13 cellular contexts compared by ENCODE assay signal in the genomic region with DNA sequence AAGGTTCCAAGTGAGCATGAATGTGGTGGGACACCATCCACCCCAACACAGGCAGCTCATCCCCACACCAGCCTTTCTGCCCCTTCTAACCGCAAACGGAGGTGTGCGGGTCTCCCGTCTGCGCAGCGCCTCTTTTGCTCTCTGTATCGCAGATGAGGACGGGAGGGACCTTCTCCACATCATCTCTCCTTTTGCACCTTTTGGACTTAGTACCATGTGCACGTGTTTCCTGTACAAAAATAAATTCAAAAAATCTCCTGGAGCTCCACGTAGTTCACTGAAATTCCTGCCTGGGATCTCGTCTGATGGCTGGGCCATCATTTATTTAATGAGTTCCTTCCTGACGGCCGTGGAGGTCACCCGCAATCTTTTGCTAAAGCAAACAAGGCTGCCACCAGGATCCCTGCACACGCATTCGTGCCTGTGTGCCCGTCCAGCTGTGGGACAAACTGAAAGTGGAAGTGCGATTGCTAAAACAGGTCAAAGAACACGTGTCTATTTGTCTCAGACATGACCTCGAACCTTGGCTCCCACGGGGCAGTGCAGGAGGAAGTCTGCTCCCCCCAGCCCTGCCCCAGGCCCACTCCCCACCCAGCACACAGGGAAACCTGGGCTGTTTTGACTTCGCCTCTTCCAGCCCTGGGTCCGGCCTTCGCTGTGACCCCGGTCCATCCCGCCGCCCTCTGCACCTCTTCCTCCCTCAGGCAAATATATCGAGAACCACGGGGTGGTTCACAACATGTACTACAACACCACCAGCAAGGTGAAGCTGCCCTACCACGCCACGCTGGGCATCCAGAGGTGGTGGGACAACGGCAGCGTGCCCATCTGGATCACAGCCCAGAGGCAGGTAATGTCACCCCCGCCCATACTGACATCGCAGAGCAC. TPM values are rescaled to one million over a fixed set of nuclear protein-coding genes. Genes with fewer than 3 reads are reported as not detected.
DNase-seq lines count a peak whose midpoint lies in the region; ATAC-seq and TF ChIP-seq lines count a peak whose summit lies in the region.
"Had no signal": no experiment of that assay in that cellular context is flagged by ENCODE, and none has a peak within 500 bp of the region (broad histone marks: within the 10 kb centered on the region; RNA-seq: fewer than 3 reads in every experiment).

No MANE protein-coding gene starts in this region.

- H3K27ac Mint-ChIP-seq in CD14-positive monocyte (peak overlapping the region; percentile 51 to 91 (median 82)), mesothelial cell of epicardium (no peak overlapping the region)
- peak overlapping the region; percentile 73 for H3K27ac Mint-ChIP-seq in activated naive CD8-positive, alpha-beta T cell treated with anti-CD3 and anti-CD28 coated beads, Interleukin-2, amount 10 ng/mL, durations not matched to agents 7 days and 5 days

- no peaks in the 10 kb centered on the region for H4K20me1 ChIP-seq in HCT116 (ENCODE audit: insufficient read depth)

- H3K36me3 Mint-ChIP-seq in CD14-positive monocyte (no peaks in the 10 kb centered on the region), mesothelial cell of epicardium (no peaks in the 10 kb centered on the region)
- no peaks in the 10 kb centered on the region for H3K36me3 Mint-ChIP-seq in activated naive CD8-positive, alpha-beta T cell treated with anti-CD3 and anti-CD28 coated beads, Interleukin-2, amount 10 ng/mL, durations not matched to agents 7 days and 5 days

- CTCF ChIA-PET in HCT116 (lab: Charles Lee): interaction anchor here (2.0 kb wide), 1 partner anchor 9 kb away, joined by 9 read pairs; no protein-coding TSS in a partner anchor

- H3K4me3 Mint-ChIP-seq in CD14-positive monocyte: peak overlapping the region; percentile 79 to 87
- peak overlapping the region; percentile 62 for H3K4me3 Mint-ChIP-seq in activated naive CD8-positive, alpha-beta T cell treated with anti-CD3 and anti-CD28 coated beads, Interleukin-2, amount 10 ng/mL, durations not matched to agents 7 days and 5 days
- no peak overlapping the region for H3K4me3 Mint-ChIP-seq in mesothelial cell of epicardium

- H3K27me3 Mint-ChIP-seq in CD14-positive monocyte (ENCODE audit: low read depth in 3 of 3) (peaks cover 2 to 10% (median 8%) of the 10 kb centered on the region in 3 donors), mesothelial cell of epicardium (ENCODE audit: low read depth) (peaks cover 4% of the 10 kb centered on the region)
- no peaks in the 10 kb centered on the region for H3K27me3 Mint-ChIP-seq in activated naive CD8-positive, alpha-beta T cell treated with anti-CD3 and anti-CD28 coated beads, Interleukin-2, amount 10 ng/mL, durations not matched to agents 7 days and 5 days

- no peaks in the 10 kb centered on the region for H3K79me2 ChIP-seq in HCT116 (ENCODE audit: insufficient read depth, low read length)

- no peak overlapping the region for H3K4me2 ChIP-seq in HCT116 (ENCODE audit: low read length)

- H3K9me3 Mint-ChIP-seq in CD14-positive monocyte: peaks cover 0 to 2% (median 0%) of the 10 kb centered on the region in 7 donors
- H3K9me3 Mint-ChIP-seq in activated naive CD8-positive, alpha-beta T cell treated with anti-CD3 and anti-CD28 coated beads, Interleukin-2, amount 10 ng/mL, durations not matched to agents 7 days and 5 days: no peaks in the 10 kb centered on the region
- H3K9me3 Mint-ChIP-seq in mesothelial cell of epicardium: no peaks in the 10 kb centered on the region

- no peak for ATAC-seq in HCT116
- no peak for ATAC-seq in activated naive CD8-positive, alpha-beta T cell treated with anti-CD3 and anti-CD28 coated beads, Interleukin-2, amount 10 ng/mL, durations not matched to agents 7 days and 5 days (ENCODE audit: low read depth)

- no peak for TF ChIP-seq POLR2A in HCT116 (IDR thresholded peaks at IDR 0.05; ENCODE audit: borderline replicate concordance, extremely low read depth, insufficient read depth, insufficient read length)

- peak overlapping the region; percentile 8; the same call in 1 of the 2 replicates for H3K27ac ChIP-seq in HCT116 (ENCODE audit: low read depth, low read length)
- H3K27ac ChIP-seq: SJSA1 had no signal

- H3K27me3 ChIP-seq in HCT116 (ENCODE audit: insufficient read depth, low read length): no peaks in the 10 kb centered on the region

- POLR2A ChIA-PET in HCT116 (lab: Charles Lee): no interaction called here
- POLR2A ChIA-PET in activated naive CD8-positive, alpha-beta T cell treated with anti-CD3 and anti-CD28 coated beads, Interleukin-2, amount 10 ng/mL, durations not matched to agents 7 days and 5 days (lab: Charles Lee): no interaction called here

- TF ChIP-seq CTCF in CD14-positive monocyte (IDR thresholded peaks at IDR 0.05) (no peak), HCT116 (IDR thresholded peaks at IDR 0.05 in 2 of 3, conservative IDR thresholded peaks at IDR 0.05 in 1 of 3; ENCODE audit: borderline replicate concordance in 1 of 3, insufficient read depth in 1 of 3, low read depth in 2 of 3, low read length in 2 of 3) (no peak), mesothelial cell of epicardium (IDR thresholded peaks at IDR 0.05; ENCODE audit: unreplicated experiment) (no peak)

- H3K4me1 Mint-ChIP-seq in CD14-positive monocyte (peaks cover 22% of the 10 kb centered on the region), mesothelial cell of epicardium (peaks cover 6% of the 10 kb centered on the region)
- H3K4me1 Mint-ChIP-seq in activated naive CD8-positive, alpha-beta T cell treated with anti-CD3 and anti-CD28 coated beads, Interleukin-2, amount 10 ng/mL, durations not matched to agents 7 days and 5 days: peaks cover 5% of the 10 kb centered on the region

- no peaks in the 10 kb centered on the region for H3K9me2 ChIP-seq in HCT116 (ENCODE audit: insufficient read depth)

- no peaks in the 10 kb centered on the region for H3K36me3 ChIP-seq in HCT116 (ENCODE audit: control insufficient read depth in 1 of 2, insufficient read depth in 2 of 2, low read length in 2 of 2)
- H3K36me3 ChIP-seq: SJSA1 had no signal

- H2AFZ ChIP-seq in HCT116 (ENCODE audit: low read depth, low read length, poor library complexity, severe bottlenecking): no peak overlapping the region

- intact Hi-C loops in CD14-positive monocyte (cut with micrococcal nuclease) (no loop called here), HCT116 (cut with micrococcal nuclease) (no loop called here)

- no peak overlapping the region for H3K4me3 ChIP-seq in HCT116 (replicated peaks in 1 of 2; ENCODE audit: low read depth in 1 of 2, low read length in 2 of 2)
- H3K4me3 ChIP-seq: SJSA1 had no signal

- no peaks in the 10 kb centered on the region for H3K9me3 ChIP-seq in HCT116 (ENCODE audit: control insufficient read depth in 1 of 2, insufficient read depth in 1 of 2, low read depth in 1 of 2, low read length in 2 of 2)
- H3K9me3 ChIP-seq: SJSA1 had no signal

- no TSS peak for BruUV-seq in HCT116 (replicated peaks; lab: Mats Ljungman, UMichigan)

- DNase-seq in CD14-positive monocyte (ENCODE audit: low spot score) (no peak), HCT116 (ENCODE audit: low read depth, low spot score) (no peak), mucosa of gallbladder (ENCODE audit: low spot score) (peak; percentile 48), mesothelial cell of epicardium (ENCODE audit: low spot score in 2 of 2, unreplicated experiment in 2 of 2) (no peak), DMS 273 treated with DMSO at 0.1 percent for 48 hours (lab: John Stamatoyannopoulos, UW) (no peak), NCI-H82 treated with DMSO at 0.1 percent for 48 hours (lab: John Stamatoyannopoulos, UW; ENCODE audit: unreplicated experiment) (no peak)
- no peak for DNase-seq in activated naive CD8-positive, alpha-beta T cell treated with anti-CD3 and anti-CD28 coated beads, Interleukin-2, amount 10 ng/mL, durations not matched to agents 7 days and 5 days
- no peak for DNase-seq in activated CD4-positive, CD25-positive, alpha-beta regulatory T cell treated with anti-CD3 and anti-CD28 coated beads, Interleukin-2, amount 50 U/mL, for 72 hours
- DNase-seq: activated T-cell treated with anti-CD3 and anti-CD28 coated beads, Interleukin-2, amount 50 U/mL, for 1 hour; Calu3; mammary epithelial cell had no signal

- H3K4me1 ChIP-seq in HCT116 (ENCODE audit: control insufficient read depth in 1 of 2, insufficient read depth in 2 of 2, low read length in 2 of 2): peaks cover 0 to 10% of the 10 kb centered on the region in 2 experiments; a peak in 1 of 4 replicates
- H3K4me1 ChIP-seq: SJSA1 had no signal

- TF ChIP-seq RAD21 in HCT116 (IDR thresholded peaks at IDR 0.05; ENCODE audit: low read depth): no peak

- RAD21 ChIA-PET in HCT116 (lab: Charles Lee; ENCODE audit: low non-redundant PET in 1 of 2, low total read pairs in 2 of 2, uncharacterized antibody in 2 of 2, unreplicated experiment in 2 of 2): no interaction called here

- no peak overlapping the region for H3K9ac ChIP-seq in HCT116 (ENCODE audit: low read length)

TF ChIP-seq in HCT116, 20 proteins besides CTCF, POLR2A, EP300 and RAD21 (continues in another document):
- TF ChIP-seq SRF (IDR thresholded peaks at IDR 0.05; ENCODE audit: low read depth) (no peak), SIN3A (IDR thresholded peaks at IDR 0.05; ENCODE audit: low read depth) (no peak), EGR1 (IDR thresholded peaks at IDR 0.05; ENCODE audit: low read depth) (no peak)
- TF ChIP-seq, protein P1, sequence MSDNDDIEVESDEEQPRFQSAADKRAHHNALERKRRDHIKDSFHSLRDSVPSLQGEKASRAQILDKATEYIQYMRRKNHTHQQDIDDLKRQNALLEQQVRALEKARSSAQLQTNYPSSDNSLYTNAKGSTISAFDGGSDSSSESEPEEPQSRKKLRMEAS (IDR thresholded peaks at IDR 0.05): no peak

RNA-seq across cellular contexts. Expression of a gene that starts 2.3 kb away (rescaled TPM):
- polyA plus RNA-seq in CD14-positive monocyte: not detected
- total RNA-seq in HCT116 (2021; ENCODE audit: unreplicated experiment) (not detected), mucosa of gallbladder (0.23 TPM), mesothelial cell of epicardium (not detected in 3 replicates)
- polyA plus RNA-seq in HCT116 (2012): not detected in 2 replicates
- total RNA-seq in activated naive CD8-positive, alpha-beta T cell treated with anti-CD3 and anti-CD28 coated beads, Interleukin-2, amount 10 ng/mL, durations not matched to agents 7 days and 5 days: under 1 TPM in 1 of 2 experiments, not detected in 1; 0.14 TPM
- total RNA-seq: Calu3, M059J, mammary epithelial cell, SJSA1 had no signal
- polyA plus RNA-seq: mammary epithelial cell had no signal

RNA-seq across cellular contexts. Expression of a gene that starts 44.9 kb away (rescaled TPM):
- polyA plus RNA-seq in CD14-positive monocyte: under 1 TPM in 1 of 2 donors, not detected in 1; 0.09 TPM
- total RNA-seq in HCT116 (2021; ENCODE audit: unreplicated experiment): 28.3 TPM
- polyA plus RNA-seq in HCT116 (2012): 8.8 and 9.6 TPM in 2 replicates
- total RNA-seq in activated naive CD8-positive, alpha-beta T cell treated with anti-CD3 and anti-CD28 coated beads, Interleukin-2, amount 10 ng/mL, durations not matched to agents 7 days and 5 days: 1 to 10 TPM; 9.2 to 9.6 TPM
- total RNA-seq in mucosa of gallbladder: 1.2 TPM
- 47.1 to 49.7 TPM (median 48.6 TPM) in 3 replicates for total RNA-seq in mesothelial cell of epicardium
